In genomic region chr14:95518045-95518751, GRCh38 we compare ENCODE assay signal across 8 cellular contexts. TPM values are rescaled to one million over a fixed set of nuclear protein-coding genes. Genes with fewer than 3 reads are reported as not detected.
DNase-seq lines count a peak whose midpoint lies in the region; ATAC-seq, FAIRE-seq and TF ChIP-seq lines count a peak whose summit lies in the region.

No MANE protein-coding gene starts in this region.

- peak overlapping the region; percentile 86 for H3K4me3 Mint-ChIP-seq in activated naive CD8-positive, alpha-beta T cell
- H3K4me3 Mint-ChIP-seq in natural killer cell = peak overlapping the region; percentile 77

- intact Hi-C loops in natural killer cell (cut with micrococcal nuclease) = no loop called here

- peak; percentile 37 for TF ChIP-seq POLR2A in GM18505 (IDR thresholded peaks at IDR 0.05; ENCODE audit: borderline replicate concordance, extremely low read depth, insufficient read depth, insufficient read length)

- no peak for FAIRE-seq in D721Med (lab: Jason Lieb, UNC)

- H3K36me3 ChIP-seq in KOPT-K1 (ENCODE audit: insufficient read depth, low read length) (no peaks in the 10 kb centered on the region), HAP-1 (replicated peaks) (no peaks in the 10 kb centered on the region)

- no peaks in the 10 kb centered on the region for H3K27me3 Mint-ChIP-seq in activated naive CD8-positive, alpha-beta T cell
- no peaks in the 10 kb centered on the region for H3K27me3 Mint-ChIP-seq in natural killer cell (ENCODE audit: low read depth in 2 of 2)

- H3K9me3 ChIP-seq in KOPT-K1 (ENCODE audit: insufficient read depth, low read length, poor library complexity, severe bottlenecking) (no peaks in the 10 kb centered on the region), HAP-1 (no peaks in the 10 kb centered on the region)

- no peaks in the 10 kb centered on the region for H3K36me3 Mint-ChIP-seq in activated naive CD8-positive, alpha-beta T cell
- no peaks in the 10 kb centered on the region for H3K36me3 Mint-ChIP-seq in natural killer cell

- H3K27me3 ChIP-seq in HAP-1 (ENCODE audit: low read depth) = no peaks in the 10 kb centered on the region

- no peak for TF ChIP-seq CTCF in natural killer cell (IDR thresholded peaks at IDR 0.05)
- no peak for TF ChIP-seq CTCF in D721Med (IDR thresholded peaks at IDR 0.05; ENCODE audit: insufficient read depth, missing control alignments)

- peaks cover 75% of the 10 kb centered on the region for H3K4me1 Mint-ChIP-seq in activated naive CD8-positive, alpha-beta T cell (ENCODE audit: low read depth)
- H3K4me1 Mint-ChIP-seq in natural killer cell = peaks cover 51 to 55% of the 10 kb centered on the region in 2 donors

- peak overlapping the region; percentile 87 for H3K27ac ChIP-seq in KOPT-K1 (ENCODE audit: low read depth, low read length, poor library complexity, severe bottlenecking)

- H3K4me3 ChIP-seq in HAP-1 = no peak overlapping the region

- no peaks in the 10 kb centered on the region for H3K4me1 ChIP-seq in HAP-1

- H3K27ac Mint-ChIP-seq in activated naive CD8-positive, alpha-beta T cell = peak overlapping the region; percentile 97
- peak overlapping the region; percentile 76 to 85 for H3K27ac Mint-ChIP-seq in natural killer cell

- ATAC-seq in GM18505 (IDR thresholded peaks at IDR 0.05; ENCODE audit: unreplicated experiment) (no peak), natural killer cell (no peak)

- no peak for DNase-seq in natural killer cell
- DNase-seq in NCI-H1092 (lab: John Stamatoyannopoulos, UW) = no peak
- no peak for DNase-seq in inferior parietal cortex (ENCODE audit: extremely low spot score)
- DNase-seq in HAP-1 (ENCODE audit: low spot score in 2 of 2) = no peak
- DNase-seq in D721Med (ENCODE audit: insufficient read length, low spot score) = no peak

- in situ Hi-C loops in HAP-1 (cut with MboI; ENCODE audit: low sequenced_read_pairs) = no loop called here

- no peaks in the 10 kb centered on the region for H3K9me3 Mint-ChIP-seq in activated naive CD8-positive, alpha-beta T cell (ENCODE audit: low read depth)
- no peaks in the 10 kb centered on the region for H3K9me3 Mint-ChIP-seq in natural killer cell

RNA-seq across cellular contexts. Expression of gene SYNE3, which starts 1.7 kb away (rescaled TPM):
- 10 to 100 TPM; 10.6 to 17.3 (median 15.4) TPM for total RNA-seq in natural killer cell

RNA-seq across cellular contexts. Expression of gene GLRX5, which starts 16.7 kb away (rescaled TPM):
- total RNA-seq in natural killer cell = 10 to 100 TPM; 16.7 to 26.0 (median 23.4) TPM
